ENCODE assay signal across 22 cellular contexts in the genomic region with DNA sequence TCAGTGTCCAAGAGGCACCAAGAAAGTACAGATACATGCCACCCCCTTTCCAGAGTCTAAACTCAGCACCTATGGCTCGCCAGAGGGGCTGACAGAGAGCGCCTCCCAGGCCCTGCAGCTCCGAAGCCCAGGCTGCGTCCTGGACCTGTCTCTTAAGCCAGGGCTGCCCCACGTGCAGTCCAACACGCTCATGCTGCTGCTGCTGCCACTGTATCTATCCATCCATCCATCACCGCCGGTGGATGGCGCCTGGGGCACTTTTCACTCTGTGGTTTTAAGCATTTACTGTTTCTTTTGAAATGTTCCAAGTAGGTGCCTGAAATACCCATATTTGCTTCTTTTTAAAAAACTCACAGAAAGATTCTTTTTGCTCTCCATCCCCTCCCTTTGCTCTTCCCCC. TPM values are rescaled to one million over a fixed set of nuclear protein-coding genes. Genes with fewer than 3 reads are reported as not detected.
DNase-seq lines count a peak whose midpoint lies in the region; FAIRE-seq and TF ChIP-seq lines count a peak whose summit lies in the region.
"Had no signal": no experiment of that assay in that cellular context is flagged by ENCODE, and none has a peak within 500 bp of the region (broad histone marks: within the 10 kb centered on the region; RNA-seq: fewer than 3 reads in every experiment).

No MANE protein-coding gene starts in this region.

- peaks cover 37% of the 10 kb centered on the region for H3K4me1 ChIP-seq in suprapubic skin
- H3K4me1 ChIP-seq: adrenal gland had no signal

- no peaks in the 10 kb centered on the region for H3K9me3 ChIP-seq in suprapubic skin
- H3K9me3 ChIP-seq: adrenal gland, gastrocnemius medialis, tibial nerve had no signal

- no peak for FAIRE-seq in HTR-8/SVneo (lab: Jason Lieb, UNC)

- TF ChIP-seq EP300 in suprapubic skin (IDR thresholded peaks at IDR 0.05), result no peak

- H3K36me3 ChIP-seq in suprapubic skin, result no peaks in the 10 kb centered on the region
- H3K36me3 ChIP-seq: adrenal gland, gastrocnemius medialis, tibial nerve had no signal

- TF ChIP-seq CTCF in epithelial cell of esophagus (IDR thresholded peaks at IDR 0.05; ENCODE audit: insufficient read depth, low read depth, low read length, missing control alignments) (no peak), suprapubic skin (IDR thresholded peaks at IDR 0.05) (no peak)

- no peak for TF ChIP-seq POLR2A in suprapubic skin (IDR thresholded peaks at IDR 0.05)

- H3K27me3 ChIP-seq in suprapubic skin, result no peaks in the 10 kb centered on the region
- H3K27me3 ChIP-seq: adrenal gland, gastrocnemius medialis, tibial nerve had no signal

- H3K4me3 ChIP-seq in epithelial cell of esophagus (ENCODE audit: low read length) (no peak overlapping the region), suprapubic skin (no peak overlapping the region)
- H3K4me3 ChIP-seq: adrenal gland, gastrocnemius medialis, tibial nerve had no signal

- 81% methylated on average over 8 of the region's 9 CpGs for WGBS in suprapubic skin

- no peak overlapping the region for H3K27ac ChIP-seq in suprapubic skin
- H3K27ac ChIP-seq: adrenal gland, HL-60, tibial nerve had no signal

- DNase-seq in EH (ENCODE audit: low read depth) (peak; percentile 24), HTR-8/SVneo (ENCODE audit: insufficient read length, low spot score) (peak; percentile 44), RPMI7951 (ENCODE audit: low read depth) (peak; percentile 73), epithelial cell of esophagus (ENCODE audit: low read depth) (peak; percentile 48), SKM-1 (lab: John Stamatoyannopoulos, UW; ENCODE audit: unreplicated experiment) (no peak), SIG-M5 (lab: John Stamatoyannopoulos, UW) (no peak), suprapubic skin (ENCODE audit: low spot score in 2 of 2) (no peak)
- no peak for DNase-seq in activated T-cell treated with anti-CD3 and anti-CD28 coated beads, Interleukin-2, amount 50 U/mL, for 48 hours
- DNase-seq: activated CD4-positive, alpha-beta T cell treated with anti-CD3 and anti-CD28 coated beads for 4 hours; activated gamma-delta T cell; caudate nucleus; COR-L47; gastrocnemius medialis; GF-D8; KG1; NCI-H1092; NCI-H82; stimulated activated CD4-positive, alpha-beta T cell treated with anti-CD3 and anti-CD28 coated beads, Interleukin-1b, Interleukin-23, amount 100 ng/mL, for 48 hours; stimulated activated naive CD4-positive, alpha-beta T cell treated with Interleukin-2 at 50 U/mL for 16 hours had no signal

RNA-seq across cellular contexts. Expression of a gene that starts 41.8 kb away (rescaled TPM):
- 36.7 and 43.3 TPM in 2 replicates for total RNA-seq in RPMI7951 (2014; rRNA removed; shearing (Covaris generic))
- 10 to 100 TPM; 29.2 to 64.6 (median 46.2) TPM for total RNA-seq in suprapubic skin

Comparison
In these comparisons a context has a peak if more than half of its experiments do, and no peak if none do; other contexts are left out.
1. DNase-seq: peak in EH (single experiment), HTR-8/SVneo (single experiment), RPMI7951 (single experiment) and epithelial cell of esophagus (single experiment); none in SKM-1 (single experiment), SIG-M5 (single experiment), suprapubic skin (0 of 2) and activated T-cell treated with anti-CD3 and anti-CD28 coated beads, Interleukin-2, amount 50 U/mL, for 48 hours (0 of 2).